29 cellular contexts compared by ENCODE assay signal in the genomic region with DNA sequence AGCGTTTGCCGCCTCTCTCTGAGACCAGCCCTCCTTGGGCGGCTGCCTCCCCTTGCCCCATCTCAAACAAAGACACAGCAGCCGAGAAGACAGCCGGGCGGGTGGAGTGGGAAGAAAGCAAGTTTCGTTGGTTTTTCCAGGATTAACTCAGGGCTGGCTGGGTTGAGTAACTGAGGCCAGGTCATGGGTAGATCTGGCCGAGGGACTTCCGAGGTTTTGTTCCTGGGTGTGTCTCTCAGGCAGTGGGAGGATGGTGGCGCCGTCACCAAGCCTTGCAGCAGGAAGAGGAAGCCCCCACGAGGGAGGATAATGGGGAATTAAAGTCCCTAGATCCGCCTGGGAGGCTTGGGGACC.
DNase-seq lines count a peak whose midpoint lies in the region; ATAC-seq and TF ChIP-seq lines count a peak whose summit lies in the region.
"Had no signal": no experiment of that assay in that cellular context is flagged by ENCODE, and none has a peak within 500 bp of the region (broad histone marks: within the 10 kb centered on the region; RNA-seq: fewer than 3 reads in every experiment).

No MANE protein-coding gene starts in this region.

- H3K4me3 ChIP-seq in BLaER1 treated with 17β-estradiol and CSF1 and Interleukin-3, amounts not matched to agents 10 nM and 100 nM = no peak overlapping the region
- no peak overlapping the region for H3K4me3 ChIP-seq in neural progenitor cell
- H3K4me3 ChIP-seq: adrenal gland, lung, mucosa of descending colon had no signal

- H3K36me3 Mint-ChIP-seq in neural progenitor cell = peaks cover 3% of the 10 kb centered on the region
- H3K36me3 Mint-ChIP-seq: activated naive CD4-positive, alpha-beta T cell treated with anti-CD3 and anti-CD28 coated beads, Interleukin-2, amount 10 ng/mL, durations not matched to agents 7 days and 5 days; CD8-positive, alpha-beta T cell; natural killer cell had no signal

- intact Hi-C loops in left cardiac atrium (cut with DNase I) = loop anchor here in 1 of 2 donors (5.0 kb wide), 1 partner anchor 175 kb away; no protein-coding TSS in a partner anchor

- peaks cover 0 to 12% (median 0%) of the 10 kb centered on the region in 11 experiments; a peak in 3 of 22 replicates for H3K27me3 ChIP-seq in BLaER1 treated with 17β-estradiol and CSF1 and Interleukin-3, amounts not matched to agents 10 nM and 100 nM
- no peaks in the 10 kb centered on the region for H3K27me3 ChIP-seq in neural progenitor cell
- H3K27me3 ChIP-seq: adrenal gland had no signal

- no peak overlapping the region for H3K9ac ChIP-seq in BLaER1 treated with 17β-estradiol and CSF1 and Interleukin-3, amounts not matched to agents 10 nM and 100 nM
- H3K9ac ChIP-seq in neural progenitor cell = no peak overlapping the region

- DNase-seq in left cardiac atrium (peak; percentile 62), neural progenitor cell (ENCODE audit: low spot score) (no peak), NCI-H2081 (lab: John Stamatoyannopoulos, UW) (no peak), inferior parietal cortex (ENCODE audit: extremely low spot score) (no peak), foreskin melanocyte (no peak), NCI-H146 (lab: John Stamatoyannopoulos, UW) (no peak)
- DNase-seq: activated CD8-positive, alpha-beta memory T cell treated with anti-CD3 and anti-CD28 coated beads, Interleukin-2, amount 50 U/mL, for 48 hours; activated CD8-positive, alpha-beta T cell treated with anti-CD3 and anti-CD28 coated beads for 36 hours; activated naive CD4-positive, alpha-beta T cell treated with anti-CD3 and anti-CD28 coated beads, Interleukin-2, amount 10 ng/mL, durations not matched to agents 7 days and 5 days; AML-193; CD8-positive, alpha-beta T cell; GOT3; HFFc6; kidney; mucosa of descending colon; natural killer cell; NCI-H1048; NCI-H1694 treated with DMSO at 0.1 percent for 48 hours; NCI-H2171; NCI-H510A; PC-3; stimulated activated CD4-positive, alpha-beta T cell treated with anti-CD3 and anti-CD28 coated beads, Interleukin-1b, Interleukin-23, amount 100 ng/mL, for 48 hours; stimulated activated naive CD4-positive, alpha-beta T cell treated with Interleukin-2 at 50 U/mL for 16 hours; T-helper 2 cell had no signal

- no peak overlapping the region for H3K4me3 Mint-ChIP-seq in neural progenitor cell
- H3K4me3 Mint-ChIP-seq: activated CD8-positive, alpha-beta T cell treated with anti-CD3 and anti-CD28 coated beads for 36 hours; activated naive CD4-positive, alpha-beta T cell treated with anti-CD3 and anti-CD28 coated beads, Interleukin-2, amount 10 ng/mL, durations not matched to agents 7 days and 5 days; activated T-helper 17 cell treated with anti-CD3 and anti-CD28 coated beads, Interleukin-2, amount 50 U/mL, for 72 hours; CD8-positive, alpha-beta T cell; HFFc6; natural killer cell had no signal

- peak overlapping the region; percentile 81 for H3K27ac Mint-ChIP-seq in neural progenitor cell
- H3K27ac Mint-ChIP-seq: activated CD8-positive, alpha-beta T cell treated with anti-CD3 and anti-CD28 coated beads for 36 hours; activated naive CD4-positive, alpha-beta T cell treated with anti-CD3 and anti-CD28 coated beads, Interleukin-2, amount 10 ng/mL, durations not matched to agents 7 days and 5 days; activated T-helper 17 cell treated with anti-CD3 and anti-CD28 coated beads, Interleukin-2, amount 50 U/mL, for 72 hours; CD8-positive, alpha-beta T cell; HFFc6; natural killer cell had no signal

- peaks cover 4% of the 10 kb centered on the region for H3K9me3 Mint-ChIP-seq in neural progenitor cell
- H3K9me3 Mint-ChIP-seq: activated T-helper 17 cell treated with anti-CD3 and anti-CD28 coated beads, Interleukin-2, amount 50 U/mL, for 72 hours; CD8-positive, alpha-beta T cell; natural killer cell had no signal

- no peaks in the 10 kb centered on the region for H3K79me2 ChIP-seq in neural progenitor cell (ENCODE audit: low read depth)

- no peaks in the 10 kb centered on the region for H4K20me1 ChIP-seq in BLaER1 treated with 17β-estradiol and CSF1 and Interleukin-3, amounts not matched to agents 10 nM and 100 nM
- no peaks in the 10 kb centered on the region for H4K20me1 ChIP-seq in neural progenitor cell (ENCODE audit: low read depth)

- H3K9me3 ChIP-seq in BLaER1 treated with 17β-estradiol and CSF1 and Interleukin-3, amounts not matched to agents 10 nM and 100 nM (replicated peaks in 1 of 11) = peaks cover 0 to 5% (median 0%) of the 10 kb centered on the region in 11 experiments; a peak in 8 of 22 replicates
- no peaks in the 10 kb centered on the region for H3K9me3 ChIP-seq in neural progenitor cell (ENCODE audit: low read depth)
- H3K9me3 ChIP-seq: adrenal gland, mucosa of descending colon had no signal

- ATAC-seq in left cardiac atrium = peak; percentile 24 to 47
- ATAC-seq: activated CD8-positive, alpha-beta T cell treated with anti-CD3 and anti-CD28 coated beads for 36 hours; activated T-helper 17 cell treated with anti-CD3 and anti-CD28 coated beads, Interleukin-2, amount 50 U/mL, for 72 hours; CD8-positive, alpha-beta T cell; mucosa of descending colon; natural killer cell; PC-3 had no signal

- TF ChIP-seq CTCF in VCaP (conservative IDR thresholded peaks at IDR 0.05) (no peak), neural progenitor cell (IDR thresholded peaks at IDR 0.05) (no peak)

- peaks cover 55% of the 10 kb centered on the region for H3K4me1 Mint-ChIP-seq in neural progenitor cell
- H3K4me1 Mint-ChIP-seq: activated naive CD4-positive, alpha-beta T cell treated with anti-CD3 and anti-CD28 coated beads, Interleukin-2, amount 10 ng/mL, durations not matched to agents 7 days and 5 days; natural killer cell had no signal

- H3K36me3 ChIP-seq in BLaER1 treated with 17β-estradiol and CSF1 and Interleukin-3, amounts not matched to agents 10 nM and 100 nM = no peaks in the 10 kb centered on the region
- H3K36me3 ChIP-seq in neural progenitor cell = no peaks in the 10 kb centered on the region
- H3K36me3 ChIP-seq: adrenal gland had no signal

- H3K27ac ChIP-seq in BLaER1 treated with 17β-estradiol and CSF1 and Interleukin-3, amounts not matched to agents 10 nM and 100 nM = no peak overlapping the region
- peak overlapping the region; percentile 89 for H3K27ac ChIP-seq in VCaP
- H3K27ac ChIP-seq in neural progenitor cell = no peak overlapping the region

- no peak overlapping the region for H2AFZ ChIP-seq in neural progenitor cell (replicated peaks)

- peaks cover 22 to 57% (median 50%) of the 10 kb centered on the region in 10 experiments for H3K4me1 ChIP-seq in BLaER1 treated with 17β-estradiol and CSF1 and Interleukin-3, amounts not matched to agents 10 nM and 100 nM
- peaks cover 24% of the 10 kb centered on the region for H3K4me1 ChIP-seq in neural progenitor cell
- H3K4me1 ChIP-seq: adrenal gland had no signal

- H3K4me2 ChIP-seq in BLaER1 treated with 17β-estradiol and CSF1 and Interleukin-3, amounts not matched to agents 10 nM and 100 nM = peak overlapping the region; percentile 2 to 65 (median 22); a peak in 17 of 22 replicates
- H3K4me2 ChIP-seq in neural progenitor cell = no peak overlapping the region

- no peaks in the 10 kb centered on the region for H3F3A ChIP-seq in neural progenitor cell (ENCODE audit: low read depth)

- peaks cover 19% of the 10 kb centered on the region for H3K27me3 Mint-ChIP-seq in neural progenitor cell (ENCODE audit: insufficient read depth, low read depth)
